ENCODE assay signal across 21 cellular contexts in genomic region chr6:34518669-34519365, GRCh38. TPM values are rescaled to one million over a fixed set of nuclear protein-coding genes. Genes with fewer than 3 reads are reported as not detected.
"Had no signal": no experiment of that assay in that cellular context is flagged by ENCODE, and none has a peak within 500 bp of the region (broad histone marks: within the 10 kb centered on the region; RNA-seq: fewer than 3 reads in every experiment).

No MANE protein-coding gene starts in this region.

- H3K9me3 Mint-ChIP-seq: activated CD4-positive, alpha-beta T cell treated with anti-CD3 and anti-CD28 coated beads, Interleukin-2, amount 10 ng/mL, durations not matched to agents 7 days and 5 days; activated naive CD4-positive, alpha-beta T cell treated with anti-CD3 and anti-CD28 coated beads, Interleukin-2, amount 50 U/mL, for 24 hours; activated T-cell treated with anti-CD3 and anti-CD28 coated beads, Interleukin-2, amount 50 U/mL, for 4 hours; stimulated activated memory B cell treated with anti-CD40 and anti-IgM and Interleukin-4, amounts not matched to agents 10 μg/mL and 1 μg/mL and 100 μg/mL, for 72 hours; T-helper 2 cell treated with Interferon-gamma antibody and Interleukin-4, amounts not matched to agents 5 μg/mL and 100 μg/mL, for 36 hours had no signal

- H3K36me3 ChIP-seq: cardiac muscle cell, left lung, ovary, sigmoid colon had no signal

- H3K4me1 Mint-ChIP-seq: activated CD4-positive, alpha-beta T cell treated with anti-CD3 and anti-CD28 coated beads, Interleukin-2, amount 10 ng/mL, durations not matched to agents 7 days and 5 days; activated naive CD4-positive, alpha-beta T cell treated with anti-CD3 and anti-CD28 coated beads, Interleukin-2, amount 50 U/mL, for 24 hours; stimulated activated memory B cell treated with anti-CD40 and anti-IgM and Interleukin-4, amounts not matched to agents 10 μg/mL and 1 μg/mL and 100 μg/mL, for 72 hours had no signal

- H3K36me3 Mint-ChIP-seq: activated naive CD4-positive, alpha-beta T cell treated with anti-CD3 and anti-CD28 coated beads, Interleukin-2, amount 50 U/mL, for 24 hours; stimulated activated memory B cell treated with anti-CD40 and anti-IgM and Interleukin-4, amounts not matched to agents 10 μg/mL and 1 μg/mL and 100 μg/mL, for 72 hours had no signal

- H3K27ac ChIP-seq: cardiac muscle cell, epithelial cell of prostate, foreskin keratinocyte, left lung, ovary, sigmoid colon had no signal

- DNase-seq: activated CD4-positive, alpha-beta T cell treated with anti-CD3 and anti-CD28 coated beads, Interleukin-2, amount 10 ng/mL, durations not matched to agents 7 days and 5 days; activated CD8-positive, alpha-beta T cell treated with anti-CD3 and anti-CD28 coated beads, Interleukin-2, amount 10 ng/mL, durations not matched to agents 7 days and 5 days; activated effector memory CD4-positive, alpha-beta T cell treated with anti-CD3 and anti-CD28 coated beads, Interleukin-2, amount 50 U/mL, for 16 hours; activated T-cell treated with anti-CD3 and anti-CD28 coated beads, Interleukin-2, amount 50 U/mL, for 4 hours; amniotic stem cell; foreskin keratinocyte; glutamatergic neuron; hypothalamus; islet precursor cell; left lung; sigmoid colon; stimulated activated CD4-positive, alpha-beta T cell treated with anti-CD3 and anti-CD28 coated beads, Interleukin-4, amount 100 ng/mL, for 4 hours had no signal

- ATAC-seq: activated CD8-positive, alpha-beta T cell treated with anti-CD3 and anti-CD28 coated beads, Interleukin-2, amount 10 ng/mL, durations not matched to agents 7 days and 5 days; activated T-cell treated with anti-CD3 and anti-CD28 coated beads, Interleukin-2, amount 50 U/mL, for 4 hours; foreskin keratinocyte; left lung; stimulated activated memory B cell treated with anti-CD40 and anti-IgM and Interleukin-4, amounts not matched to agents 10 μg/mL and 1 μg/mL and 100 μg/mL, for 72 hours had no signal

- H3K4me3 ChIP-seq: cardiac muscle cell, left lung, ovary, sigmoid colon had no signal

- H3K27ac Mint-ChIP-seq: activated CD4-positive, alpha-beta T cell treated with anti-CD3 and anti-CD28 coated beads, Interleukin-2, amount 10 ng/mL, durations not matched to agents 7 days and 5 days; activated CD8-positive, alpha-beta T cell treated with anti-CD3 and anti-CD28 coated beads, Interleukin-2, amount 10 ng/mL, durations not matched to agents 7 days and 5 days; activated naive CD4-positive, alpha-beta T cell treated with anti-CD3 and anti-CD28 coated beads, Interleukin-2, amount 50 U/mL, for 24 hours; stimulated activated memory B cell treated with anti-CD40 and anti-IgM and Interleukin-4, amounts not matched to agents 10 μg/mL and 1 μg/mL and 100 μg/mL, for 72 hours; T-helper 2 cell treated with Interferon-gamma antibody and Interleukin-4, amounts not matched to agents 5 μg/mL and 100 μg/mL, for 36 hours had no signal

- FAIRE-seq: TTC549 had no signal

- H3K9me3 ChIP-seq: left lung, ovary, sigmoid colon had no signal

- H3K4me1 ChIP-seq: foreskin keratinocyte, left lung had no signal

- H3K4me3 Mint-ChIP-seq: activated CD4-positive, alpha-beta T cell treated with anti-CD3 and anti-CD28 coated beads, Interleukin-2, amount 10 ng/mL, durations not matched to agents 7 days and 5 days; activated CD8-positive, alpha-beta T cell treated with anti-CD3 and anti-CD28 coated beads, Interleukin-2, amount 10 ng/mL, durations not matched to agents 7 days and 5 days; activated naive CD4-positive, alpha-beta T cell treated with anti-CD3 and anti-CD28 coated beads, Interleukin-2, amount 50 U/mL, for 24 hours; activated T-cell treated with anti-CD3 and anti-CD28 coated beads, Interleukin-2, amount 50 U/mL, for 4 hours; stimulated activated memory B cell treated with anti-CD40 and anti-IgM and Interleukin-4, amounts not matched to agents 10 μg/mL and 1 μg/mL and 100 μg/mL, for 72 hours; T-helper 2 cell treated with Interferon-gamma antibody and Interleukin-4, amounts not matched to agents 5 μg/mL and 100 μg/mL, for 36 hours had no signal

- H3K27me3 ChIP-seq: cardiac muscle cell, ovary had no signal

RNA-seq across cellular contexts. Expression of gene SPDEF, which starts 37.3 kb away (rescaled TPM):
- total RNA-seq: activated CD4-positive, alpha-beta T cell treated with anti-CD3 and anti-CD28 coated beads, Interleukin-2, amount 10 ng/mL, durations not matched to agents 7 days and 5 days; dermis microvascular lymphatic vessel endothelial cell; foreskin keratinocyte had no signal
- polyA plus RNA-seq: cardiac muscle cell had no signal

RNA-seq across cellular contexts. Expression of gene PACSIN1, which starts 52.9 kb away (rescaled TPM):
- total RNA-seq: dermis microvascular lymphatic vessel endothelial cell had no signal
- polyA plus RNA-seq: fibroblast of lung had no signal
